Comparison of ENCODE assay signal across 26 cellular contexts in the genomic region with DNA sequence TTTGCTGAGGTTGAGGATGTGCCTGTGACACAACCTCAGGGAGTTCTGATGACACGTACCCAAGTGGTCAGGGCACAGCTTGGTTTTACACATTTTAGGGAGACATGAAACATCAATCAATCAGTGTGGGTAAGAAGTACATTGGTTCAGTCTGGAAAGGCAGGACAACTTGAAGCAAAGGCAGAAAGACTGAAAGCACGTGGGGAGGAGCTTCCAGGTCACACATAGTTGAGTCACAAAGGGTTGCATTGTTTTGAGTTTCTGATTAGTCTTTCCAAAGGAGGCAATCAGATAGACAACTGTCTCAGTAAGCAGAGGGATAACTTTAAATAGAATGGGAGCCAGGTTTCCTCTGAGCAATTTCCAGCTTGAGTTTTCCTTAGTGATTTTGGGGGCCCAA.
A peak's percentile ranks its signal among the peaks of the same experiment; 100 is the strongest.
DNase-seq lines count a peak whose midpoint lies in the region; ATAC-seq, FAIRE-seq and TF ChIP-seq lines count a peak whose summit lies in the region.
"Had no signal": no experiment of that assay in that cellular context is flagged by ENCODE, and none has a peak within 500 bp of the region (broad histone marks: within the 10 kb centered on the region; RNA-seq: fewer than 3 reads in every experiment).

No MANE protein-coding gene starts in this region.

- no peak overlapping the region for H3K4me2 ChIP-seq in H1 (ENCODE audit: insufficient read depth in 1 of 2, low read depth in 2 of 2, low read length in 2 of 2)
- H3K4me2 ChIP-seq: BLaER1 treated with 17β-estradiol and CSF1 and Interleukin-3, amounts not matched to agents 10 nM and 100 nM had no signal

- H4K8ac ChIP-seq in H1 (ENCODE audit: extremely low read depth, insufficient read depth, low read length), result no peak overlapping the region

- intact Hi-C loops in Right ventricle myocardium inferior (cut with DNase I), result no loop called here

- DNase-seq in ELF-1 (ENCODE audit: low read depth, low spot score) (peak; percentile 2), NCI-H69 (lab: John Stamatoyannopoulos, UW) (peak; percentile 14), H1 (ENCODE audit: low read depth in 1 of 2, low spot score in 2 of 2) (no peak), Right ventricle myocardium inferior (ENCODE audit: missing footprints) (no peak), amygdala (lab: John Stamatoyannopoulos, UW) (no peak), SIG-M5 treated with dmso at 0.1 percent for 504 hours (lab: John Stamatoyannopoulos, UW; ENCODE audit: unreplicated experiment) (no peak)
- DNase-seq: 8988T; CD4-positive, alpha-beta memory T cell; GF-D8; HFFc6; KBM-7; NCI-H1092 treated with DMSO at 0.1 percent for 48 hours; NCI-H2029 treated with DMSO at 0.1 percent for 48 hours; NCI-H2171; NCI-H345; NCI-H524; NCI-H82; Peyer's patch; Right ventricle myocardium superior; SW 1271 had no signal

- no peak overlapping the region for H2BK120ac ChIP-seq in H1 (replicated peaks; ENCODE audit: low read depth, low read length)

- H3K56ac ChIP-seq in H1 (replicated peaks; ENCODE audit: insufficient read length, low read depth, low read length), result no peak overlapping the region

- H3K23me2 ChIP-seq in H1 (ENCODE audit: low read depth, low read length), result no peaks in the 10 kb centered on the region

- H3K9me3 ChIP-seq in H1 (ENCODE audit: insufficient read depth in 2 of 2, low read depth in 1 of 2, low read length in 1 of 2) (no peaks in the 10 kb centered on the region), mesodermal cell (ENCODE audit: control insufficient read depth, low read length) (no peaks in the 10 kb centered on the region)
- H3K9me3 ChIP-seq: BLaER1 treated with 17β-estradiol and CSF1 and Interleukin-3, amounts not matched to agents 10 nM and 100 nM had no signal

- ATAC-seq in Right ventricle myocardium inferior (no peak), HG02870 (IDR thresholded peaks at IDR 0.05; ENCODE audit: unreplicated experiment) (no peak)
- ATAC-seq: HepG2 had no signal

- TF ChIP-seq CTCF in H1 (IDR thresholded peaks at IDR 0.05; ENCODE audit: control extremely low read depth in 1 of 3, insufficient read depth in 1 of 3, low read depth in 1 of 3, low read length in 3 of 3), result no peak

- TF ChIP-seq POLR2A in H1 (IDR thresholded peaks at IDR 0.05; ENCODE audit: control extremely low read depth in 1 of 2, low read depth in 2 of 2, low read length in 2 of 2), result no peak

- TF ChIP-seq EP300 in H1 (IDR thresholded peaks at IDR 0.05; ENCODE audit: borderline replicate concordance in 1 of 2, low read depth in 2 of 2, low read length in 2 of 2), result no peak

- no peaks in the 10 kb centered on the region for H4K20me1 ChIP-seq in H1 (replicated peaks in 1 of 2; ENCODE audit: control insufficient read depth in 1 of 2, insufficient read depth in 2 of 2, low read length in 2 of 2)
- H4K20me1 ChIP-seq: BLaER1 treated with 17β-estradiol and CSF1 and Interleukin-3, amounts not matched to agents 10 nM and 100 nM had no signal

- FAIRE-seq in H1 (lab: Jason Lieb, UNC), result no peak
- FAIRE-seq: H54, HepG2 had no signal

- CTCF ChIA-PET in H1 (lab: Charles Lee; ENCODE audit: partially characterized antibody), result no interaction called here

- WGBS in H1 (ENCODE audit: extremely low coverage in 1 of 2, insufficient coverage in 1 of 2, insufficient read length in 1 of 2, insufficient replicate concordance in 2 of 2, low coverage in 1 of 2, low lambda C conversion rate in 2 of 2, missing lambda C conversion rate in 1 of 2), 2 experiments, result 79% methylated on average over 2 of the region's 2 CpGs; no CpG with 5 or more reads in 1 of the 2 experiments
- 66 to 67% methylated on average over 2 of the region's 2 CpGs for WGBS in mesodermal cell (ENCODE audit: insufficient coverage in 2 of 2), 2 experiments

- no peak overlapping the region for H2BK20ac ChIP-seq in H1 (ENCODE audit: low read length)

- H3K79me2 ChIP-seq in H1 (ENCODE audit: control insufficient read depth in 1 of 2, insufficient read depth in 2 of 2, low read length in 2 of 2), result no peaks in the 10 kb centered on the region

- no peak overlapping the region for H3K4me3 ChIP-seq in H1 (ENCODE audit: extremely low read depth in 1 of 4, insufficient read depth in 2 of 4, low read depth in 3 of 4, low read length in 4 of 4)
- no peak overlapping the region for H3K4me3 ChIP-seq in mesodermal cell (ENCODE audit: extremely low read depth, insufficient read depth, low read length, poor library complexity, severe bottlenecking)
- H3K4me3 ChIP-seq: BLaER1 treated with 17β-estradiol and CSF1 and Interleukin-3, amounts not matched to agents 10 nM and 100 nM; Peyer's patch; SK-N-MC had no signal

- H3K27ac ChIP-seq in H1 (ENCODE audit: low read depth, low read length), result no peak overlapping the region
- peak overlapping the region; percentile 16 for H3K27ac ChIP-seq in mesodermal cell (ENCODE audit: low read depth, low read length, severe bottlenecking)
- H3K27ac ChIP-seq: BLaER1 treated with 17β-estradiol and CSF1 and Interleukin-3, amounts not matched to agents 10 nM and 100 nM; Peyer's patch; SK-N-MC had no signal

- H2BK5ac ChIP-seq in H1 (ENCODE audit: low read depth, low read length), result no peak overlapping the region

- H3K18ac ChIP-seq in H1 (ENCODE audit: extremely low read depth, low read length), result no peak overlapping the region; the same call in 1 of the 2 replicates

- H3K14ac ChIP-seq in H1 (ENCODE audit: insufficient read length), result no peak overlapping the region

- no peaks in the 10 kb centered on the region for H3K27me3 ChIP-seq in H1 (replicated peaks in 1 of 4; ENCODE audit: control insufficient read depth in 3 of 4, extremely low read depth in 1 of 4, insufficient read depth in 3 of 4, low read length in 3 of 4)
- H3K27me3 ChIP-seq: BLaER1 treated with 17β-estradiol and CSF1 and Interleukin-3, amounts not matched to agents 10 nM and 100 nM; Peyer's patch had no signal

- no peak for TF ChIP-seq RAD21 in H1 (IDR thresholded peaks at IDR 0.05 in 1 of 2, conservative IDR thresholded peaks at IDR 0.05 in 1 of 2; ENCODE audit: low read depth in 2 of 2, low read length in 2 of 2)

- no peak overlapping the region for H2AK5ac ChIP-seq in H1 (ENCODE audit: low read depth, low read length)

- no peak overlapping the region for H3K4ac ChIP-seq in H1 (replicated peaks; ENCODE audit: insufficient read length, low read depth, low read length)

- H3K9ac ChIP-seq in H1 (replicated peaks in 1 of 4; ENCODE audit: extremely low read depth in 1 of 4, low read depth in 3 of 4, low read length in 3 of 4), result no peak overlapping the region
- H3K9ac ChIP-seq: BLaER1 treated with 17β-estradiol and CSF1 and Interleukin-3, amounts not matched to agents 10 nM and 100 nM had no signal

- no peaks in the 10 kb centered on the region; a peak in 1 of 8 replicates for H3K36me3 ChIP-seq in H1 (ENCODE audit: control insufficient read depth in 2 of 4, insufficient read depth in 4 of 4, low read length in 3 of 4)
- no peaks in the 10 kb centered on the region for H3K36me3 ChIP-seq in mesodermal cell (ENCODE audit: control insufficient read depth, insufficient read depth, low read length)
- H3K36me3 ChIP-seq: BLaER1 treated with 17β-estradiol and CSF1 and Interleukin-3, amounts not matched to agents 10 nM and 100 nM; Peyer's patch had no signal

- H3K4me1 ChIP-seq in H1 (replicated peaks in 1 of 4; ENCODE audit: control insufficient read depth in 3 of 4, insufficient read depth in 4 of 4, low read length in 3 of 4) (no peaks in the 10 kb centered on the region), mesodermal cell (ENCODE audit: control insufficient read depth, insufficient read depth, low read length, poor library complexity, severe bottlenecking) (no peaks in the 10 kb centered on the region)
- H3K4me1 ChIP-seq: BLaER1 treated with 17β-estradiol and CSF1 and Interleukin-3, amounts not matched to agents 10 nM and 100 nM; Peyer's patch had no signal

- H4K5ac ChIP-seq in H1 (ENCODE audit: insufficient read length, low read depth, low read length), result no peak overlapping the region

- no peaks in the 10 kb centered on the region for H3K79me1 ChIP-seq in H1 (ENCODE audit: low read depth, low read length)

- POLR2A ChIA-PET in H1 (lab: Charles Lee; ENCODE audit: partially characterized antibody), result no interaction called here

- peak overlapping the region; percentile 75; the same call in 1 of the 2 replicates for H2BK12ac ChIP-seq in H1 (ENCODE audit: low read depth, low read length)

- no peak overlapping the region for H2BK15ac ChIP-seq in H1 (ENCODE audit: low read length)

- peak overlapping the region; percentile 64; the same call in 1 of the 2 replicates for H2AFZ ChIP-seq in H1 (ENCODE audit: low read length)

- no peak overlapping the region for H3K23ac ChIP-seq in H1 (ENCODE audit: insufficient read length)

- no peak overlapping the region for H4K91ac ChIP-seq in H1 (replicated peaks; ENCODE audit: insufficient read length, low read length)

TF ChIP-seq in H1, 55 proteins besides CTCF, POLR2A, EP300 and RAD21:
- TF ChIP-seq CHD2 (IDR thresholded peaks at IDR 0.05; ENCODE audit: low read length), result no peak
- TF ChIP-seq RFX5 (IDR thresholded peaks at IDR 0.05; ENCODE audit: borderline replicate concordance, low read depth, low read length), result no peak
- TF ChIP-seq BRCA1 (IDR thresholded peaks at IDR 0.05; ENCODE audit: low read depth, low read length), result no peak
- no peak for TF ChIP-seq BCL11A (IDR thresholded peaks at IDR 0.05; ENCODE audit: low read depth in 2 of 2, low read length in 2 of 2)
- TF ChIP-seq KDM5A (IDR thresholded peaks at IDR 0.05; ENCODE audit: low read length), result no peak
- TF ChIP-seq NRF1 (IDR thresholded peaks at IDR 0.05; ENCODE audit: low read depth, low read length), result no peak
- TF ChIP-seq SIN3A (conservative IDR thresholded peaks at IDR 0.05 in 1 of 2, IDR thresholded peaks at IDR 0.05 in 1 of 2; ENCODE audit: low read depth in 1 of 2, low read length in 2 of 2), result no peak

Comparison
In these comparisons a context has a peak if more than half of its experiments do, and no peak if none do; other contexts are left out.
1. DNase-seq: peak in ELF-1 (single experiment) and NCI-H69 (single experiment); none in H1 (0 of 2), Right ventricle myocardium inferior (single experiment), amygdala (0 of 56) and SIG-M5 treated with dmso at 0.1 percent for 504 hours (single experiment).